In genomic region chr3:152270944-152271343, GRCh38 we compare ENCODE assay signal across 8 cellular contexts. TPM values are rescaled to one million over a fixed set of nuclear protein-coding genes. Genes with fewer than 3 reads are reported as not detected.
DNase-seq lines count a peak whose midpoint lies in the region; ATAC-seq and TF ChIP-seq lines count a peak whose summit lies in the region.

No MANE protein-coding gene starts in this region.

- TF ChIP-seq CTCF in astrocyte of the cerebellum (IDR thresholded peaks at IDR 0.05; ENCODE audit: low read depth, low read length, missing control alignments), result no peak
- TF ChIP-seq CTCF in transverse colon (IDR thresholded peaks at IDR 0.05), result no peak

- intact Hi-C loops in transverse colon (cut with DNase I; ENCODE audit: low total_unique reads), result no loop called here

- H3K27me3 Mint-ChIP-seq in activated naive CD4-positive, alpha-beta T cell treated with anti-CD3 and anti-CD28 coated beads, Interleukin-2, amount 10 ng/mL, durations not matched to agents 7 days and 5 days, result no peaks in the 10 kb centered on the region

- DNase-seq in activated naive CD4-positive, alpha-beta T cell treated with anti-CD3 and anti-CD28 coated beads, Interleukin-2, amount 10 ng/mL, durations not matched to agents 7 days and 5 days, result no peak
- no peak for DNase-seq in activated naive CD4-positive, alpha-beta T cell (lab: John Stamatoyannopoulos, UW)
- DNase-seq in astrocyte of the cerebellum (ENCODE audit: low read depth) (no peak), medulla oblongata (ENCODE audit: extremely low spot score) (peak; percentile 49), transverse colon (no peak), germinal center (ENCODE audit: low spot score) (no peak), activated gamma-delta T cell treated with Interleukin-2 at 50 U/mL for 16 hours (no peak)

- no peaks in the 10 kb centered on the region for H3K9me3 ChIP-seq in transverse colon

- no peak for ATAC-seq in GM18907 (IDR thresholded peaks at IDR 0.05; ENCODE audit: unreplicated experiment)

- no peaks in the 10 kb centered on the region for H3K36me3 ChIP-seq in transverse colon

- TF ChIP-seq POLR2A in transverse colon (IDR thresholded peaks at IDR 0.05), result no peak

- H3K36me3 Mint-ChIP-seq in activated naive CD4-positive, alpha-beta T cell treated with anti-CD3 and anti-CD28 coated beads, Interleukin-2, amount 10 ng/mL, durations not matched to agents 7 days and 5 days, result peaks cover 63% of the 10 kb centered on the region

- H3K4me3 Mint-ChIP-seq in activated naive CD4-positive, alpha-beta T cell treated with anti-CD3 and anti-CD28 coated beads, Interleukin-2, amount 10 ng/mL, durations not matched to agents 7 days and 5 days, result peak overlapping the region; percentile 95

- peaks cover 16 to 70% (median 44%) of the 10 kb centered on the region in 4 donors for H3K4me1 ChIP-seq in transverse colon

- 16 to 36% methylated on average over 1 of the region's 1 CpG for WGBS in transverse colon (ENCODE audit: low coverage in 1 of 2), 2 donors

- H3K4me3 ChIP-seq in astrocyte of the cerebellum (ENCODE audit: low read depth, low read length) (peak overlapping the region; percentile 72), transverse colon (peak overlapping the region; percentile 67 to 92 (median 80))

- no peaks in the 10 kb centered on the region for H3K27me3 ChIP-seq in transverse colon

- no peak for TF ChIP-seq EP300 in transverse colon (IDR thresholded peaks at IDR 0.05; ENCODE audit: low read depth)

- peak overlapping the region; percentile 98 for H3K27ac Mint-ChIP-seq in activated naive CD4-positive, alpha-beta T cell treated with anti-CD3 and anti-CD28 coated beads, Interleukin-2, amount 10 ng/mL, durations not matched to agents 7 days and 5 days

- H3K9me3 Mint-ChIP-seq in activated naive CD4-positive, alpha-beta T cell treated with anti-CD3 and anti-CD28 coated beads, Interleukin-2, amount 10 ng/mL, durations not matched to agents 7 days and 5 days, result no peaks in the 10 kb centered on the region

- H3K27ac ChIP-seq in transverse colon, result peak overlapping the region; percentile 96 to 100 (median 98)

- CTCF ChIA-PET in activated naive CD4-positive, alpha-beta T cell treated with anti-CD3 and anti-CD28 coated beads, Interleukin-2, amount 10 ng/mL, durations not matched to agents 7 days and 5 days (lab: Charles Lee), result interaction anchor here (2.6 kb wide), 1 partner anchor 27 kb away, joined by 8 read pairs; no protein-coding TSS in a partner anchor

- in situ Hi-C loops in astrocyte of the cerebellum (cut with HindIII; ENCODE audit: low sequenced_read_pairs), result no loop called here
- in situ Hi-C loops in transverse colon (cut with MboI; ENCODE audit: low pct_ligation_motif_present in 1 of 4, low pct_unique_long_range_greater_than_20kb in 1 of 4, low sequenced_read_pairs in 3 of 4), result loop anchor here in 1 of 4 donors (25.0 kb wide), 1 partner anchor 166 kb away; no protein-coding TSS in a partner anchor

- H3K4me1 Mint-ChIP-seq in activated naive CD4-positive, alpha-beta T cell treated with anti-CD3 and anti-CD28 coated beads, Interleukin-2, amount 10 ng/mL, durations not matched to agents 7 days and 5 days, result peaks cover 48% of the 10 kb centered on the region

RNA-seq across cellular contexts. Expression of gene MBNL1, which starts 2.2 kb away (rescaled TPM):
- 100 to 1,000 TPM; 232 to 658 (median 509) TPM for total RNA-seq in transverse colon
